16 cellular contexts compared by ENCODE assay signal in the genomic region with DNA sequence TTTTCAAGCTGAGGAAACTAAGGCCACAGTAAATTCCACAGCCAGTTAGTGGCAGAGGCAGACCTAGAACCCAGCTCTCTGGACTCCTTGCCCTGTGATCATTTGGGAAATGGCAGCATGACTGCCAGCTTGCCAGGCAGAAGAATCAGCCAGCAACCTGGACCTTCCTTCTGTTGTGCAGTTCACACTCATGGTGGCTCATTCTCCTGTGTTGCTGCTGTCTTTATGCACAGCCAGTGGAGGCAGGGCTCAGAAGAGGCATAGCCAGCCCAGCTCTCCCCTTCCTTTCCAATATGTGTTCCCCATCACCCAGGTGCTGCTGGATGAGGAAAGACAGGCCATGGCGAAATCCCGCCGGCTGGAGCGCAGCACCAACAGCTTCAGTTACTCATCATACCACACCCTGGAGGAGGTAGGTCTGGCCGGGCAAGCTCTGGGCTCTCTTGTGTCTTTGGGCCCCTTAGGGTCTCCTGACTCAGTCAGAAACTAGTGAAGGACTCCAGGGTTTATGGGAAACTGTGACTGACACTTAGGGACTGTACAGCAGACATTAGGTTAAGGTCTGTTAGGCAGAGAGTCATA. TPM values are rescaled to one million over a fixed set of nuclear protein-coding genes. Genes with fewer than 3 reads are reported as not detected.
"Had no signal": no experiment of that assay in that cellular context is flagged by ENCODE, and none has a peak within 500 bp of the region (broad histone marks: within the 10 kb centered on the region; RNA-seq: fewer than 3 reads in every experiment).

No MANE protein-coding gene starts in this region.

- H3K36me3 ChIP-seq: esophagus muscularis mucosa, right lobe of liver, spleen had no signal

- H3K9me3 ChIP-seq: right lobe of liver had no signal

- H3K4me1 ChIP-seq: right lobe of liver had no signal

- H3K27me3 Mint-ChIP-seq: activated CD4-positive, alpha-beta T cell treated with anti-CD3 and anti-CD28 coated beads, Interleukin-2, amount 10 ng/mL, durations not matched to agents 7 days and 5 days had no signal

- H3K4me1 Mint-ChIP-seq: activated CD4-positive, alpha-beta T cell treated with anti-CD3 and anti-CD28 coated beads, Interleukin-2, amount 10 ng/mL, durations not matched to agents 7 days and 5 days had no signal

- H3K4me3 ChIP-seq: dorsolateral prefrontal cortex, esophagus muscularis mucosa, right lobe of liver, spleen had no signal

- H3K4me3 Mint-ChIP-seq: activated CD4-positive, alpha-beta T cell treated with anti-CD3 and anti-CD28 coated beads, Interleukin-2, amount 10 ng/mL, durations not matched to agents 7 days and 5 days; mesothelial cell of epicardium had no signal

- H3K27me3 ChIP-seq: dorsolateral prefrontal cortex, esophagus muscularis mucosa, right lobe of liver, spleen had no signal

- H3K27ac ChIP-seq: dorsolateral prefrontal cortex, esophagus muscularis mucosa, right lobe of liver, spleen had no signal

- ATAC-seq: right lobe of liver had no signal

- DNase-seq: activated CD4-positive, alpha-beta T cell treated with anti-CD3 and anti-CD28 coated beads, Interleukin-2, amount 10 ng/mL, durations not matched to agents 7 days and 5 days; activated CD8-positive, alpha-beta memory T cell treated with anti-CD3 and anti-CD28 coated beads for 24 hours; activated naive CD4-positive, alpha-beta T cell; anterior cingulate cortex; glutamatergic neuron; spleen; stimulated activated CD4-positive, alpha-beta T cell treated with anti-CD3 and anti-CD28 coated beads, Interleukin-1b, Interleukin-23, amount 100 ng/mL, for 48 hours had no signal

- H3K27ac Mint-ChIP-seq: activated CD4-positive, alpha-beta T cell treated with anti-CD3 and anti-CD28 coated beads, Interleukin-2, amount 10 ng/mL, durations not matched to agents 7 days and 5 days; mesothelial cell of epicardium had no signal

RNA-seq across cellular contexts. Expression of gene CPA5, which starts 14.8 kb away (rescaled TPM):
- total RNA-seq: activated CD4-positive, alpha-beta T cell treated with anti-CD3 and anti-CD28 coated beads, Interleukin-2, amount 10 ng/mL, durations not matched to agents 7 days and 5 days; cerebellum; esophagus muscularis mucosa; lower leg skin; mesothelial cell of epicardium; pulmonary artery endothelial cell; right lobe of liver had no signal
- polyA plus RNA-seq: neural cell had no signal

RNA-seq across cellular contexts. Expression of gene CPA1, which starts 20.9 kb away (rescaled TPM):
- total RNA-seq: activated CD4-positive, alpha-beta T cell treated with anti-CD3 and anti-CD28 coated beads, Interleukin-2, amount 10 ng/mL, durations not matched to agents 7 days and 5 days; cerebellum; esophagus muscularis mucosa; osteocyte; pulmonary artery endothelial cell; right lobe of liver had no signal
- polyA plus RNA-seq: neural cell had no signal
